ENCODE assay signal across 22 cellular contexts in the genomic region with DNA sequence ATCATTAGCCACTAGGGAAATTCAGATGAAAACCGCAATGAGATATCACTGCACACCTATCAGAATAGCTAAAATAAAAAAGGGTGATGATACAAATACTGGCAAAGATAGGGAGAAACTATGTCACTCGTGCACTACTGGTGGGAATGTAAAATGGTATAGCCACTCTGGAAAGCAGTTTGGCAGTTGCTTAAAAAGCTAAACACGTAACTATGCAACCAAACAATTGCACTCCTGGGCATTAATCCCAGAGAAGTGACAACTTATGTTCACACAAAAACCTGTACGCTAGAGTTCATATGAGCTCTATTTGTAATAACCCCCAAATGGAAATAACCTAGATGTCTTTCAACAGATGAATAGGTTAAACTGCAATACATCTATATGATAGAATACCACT.
"Had no signal": no experiment of that assay in that cellular context is flagged by ENCODE, and none has a peak within 500 bp of the region (broad histone marks: within the 10 kb centered on the region; RNA-seq: fewer than 3 reads in every experiment).

No MANE protein-coding gene starts in this region.

- H3K4me3 ChIP-seq: colonic mucosa, heart right ventricle, lower lobe of right lung, ovary, right lobe of liver, spleen, stomach, uterus had no signal

- H3K27ac ChIP-seq: colonic mucosa, lower lobe of right lung, ovary, right lobe of liver, spleen, stomach, uterus had no signal

- H3K36me3 Mint-ChIP-seq: memory B cell, mesothelial cell of epicardium, natural killer cell had no signal

- H3K27me3 ChIP-seq: colonic mucosa, heart right ventricle, ovary, right lobe of liver, spleen, stomach, uterus had no signal

- H3K4me1 ChIP-seq: colonic mucosa, lower lobe of right lung, right lobe of liver had no signal

- H3K36me3 ChIP-seq: colonic mucosa, heart right ventricle, lower lobe of right lung, ovary, right lobe of liver, spleen, stomach, uterus had no signal

- H3K27ac Mint-ChIP-seq: endodermal cell, memory B cell, mesothelial cell of epicardium, natural killer cell, progenitor cell of endocrine pancreas, type B pancreatic cell had no signal

- DNase-seq: colonic mucosa; effector CD4-positive, alpha-beta T cell; endodermal cell; erythroblast; foreskin melanocyte; heart right ventricle; hypothalamus; kidney glomerular epithelial cell; lower lobe of right lung; natural killer cell; ovary; right lobe of liver; spleen; stimulated activated naive CD4-positive, alpha-beta T cell; stomach; uterus had no signal

- H3K4me3 Mint-ChIP-seq: endodermal cell, memory B cell, mesothelial cell of epicardium, natural killer cell, neural crest cell, type B pancreatic cell had no signal

- H3K9me3 ChIP-seq: colonic mucosa, heart right ventricle, lower lobe of right lung, ovary, right lobe of liver, spleen, stomach, uterus had no signal

- ATAC-seq: left lobe of liver, lower lobe of right lung, natural killer cell, right lobe of liver had no signal

- H3K4me1 Mint-ChIP-seq: natural killer cell had no signal

- H3K9me3 Mint-ChIP-seq: endodermal cell, memory B cell, mesothelial cell of epicardium, natural killer cell, neural crest cell, type B pancreatic cell had no signal
